Comparison of ENCODE assay signal across 27 cellular contexts in the genomic region with DNA sequence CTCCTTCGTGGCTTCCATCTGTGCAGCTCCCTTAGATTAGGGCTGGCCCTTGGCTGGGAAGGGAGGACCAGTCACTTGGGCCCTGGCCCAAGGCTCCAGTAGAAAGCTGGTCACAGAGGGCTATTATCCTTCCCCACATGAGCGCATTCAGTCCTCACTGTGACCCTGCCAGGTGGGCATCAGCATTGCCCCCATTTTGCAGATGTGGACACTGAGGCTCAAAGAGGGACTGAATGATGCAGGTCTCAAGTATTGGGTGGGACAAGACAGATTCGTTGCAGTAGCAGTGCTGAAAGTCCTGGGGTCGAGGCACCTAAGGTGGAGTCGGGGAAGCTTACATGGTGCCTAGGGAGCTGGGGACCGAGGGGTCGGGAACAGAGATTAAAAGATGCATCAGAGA.
"Had no signal": no experiment of that assay in that cellular context is flagged by ENCODE, and none has a peak within 500 bp of the region (broad histone marks: within the 10 kb centered on the region; RNA-seq: fewer than 3 reads in every experiment).

No MANE protein-coding gene starts in this region.

- ATAC-seq: activated CD4-positive, alpha-beta T cell treated with anti-CD3 and anti-CD28 coated beads for 36 hours; activated CD8-positive, alpha-beta memory T cell treated with anti-CD3 and anti-CD28 coated beads, Interleukin-2, amount 10 ng/mL, durations not matched to agents 7 days and 5 days; activated CD8-positive, alpha-beta T cell treated with anti-CD3 and anti-CD28 coated beads, Interleukin-2, amount 10 ng/mL, durations not matched to agents 7 days and 5 days; activated naive CD4-positive, alpha-beta T cell treated with anti-CD3 and anti-CD28 coated beads, Interleukin-2, amount 50 U/mL, for 72 hours; esophagus mucosa; heart left ventricle; T-helper 17 cell had no signal

- H3K36me3 ChIP-seq: ascending aorta, heart left ventricle had no signal

- DNase-seq: activated CD4-positive, alpha-beta memory T cell treated with anti-CD3 and anti-CD28 coated beads for 36 hours; activated CD4-positive, alpha-beta T cell treated with anti-CD3 and anti-CD28 coated beads for 36 hours; activated CD4-positive, alpha-beta T cell treated with anti-CD3 and anti-CD28 coated beads, Interleukin-2, amount 10 ng/mL, durations not matched to agents 24 days and 14 days; activated CD4-positive, CD25-positive, alpha-beta regulatory T cell; activated CD4-positive, CD25-positive, alpha-beta regulatory T cell treated with anti-CD3 and anti-CD28 coated beads, Interleukin-2, amount 50 U/mL, for 72 hours; activated CD8-positive, alpha-beta memory T cell treated with anti-CD3 and anti-CD28 coated beads, Interleukin-2, amount 10 ng/mL, durations not matched to agents 7 days and 5 days; activated CD8-positive, alpha-beta memory T cell treated with anti-CD3 and anti-CD28 coated beads, Interleukin-2, amount 50 U/mL, for 4 hours; activated CD8-positive, alpha-beta T cell treated with anti-CD3 and anti-CD28 coated beads, Interleukin-2, amount 10 ng/mL, durations not matched to agents 7 days and 5 days; activated gamma-delta T cell; activated naive CD4-positive, alpha-beta T cell; activated naive CD4-positive, alpha-beta T cell treated with anti-CD3 and anti-CD28 coated beads, Interleukin-2, amount 10 ng/mL, durations not matched to agents 7 days and 5 days; activated naive CD8-positive, alpha-beta T cell treated with anti-CD3 and anti-CD28 coated beads, Interleukin-2, amount 10 ng/mL, durations not matched to agents 7 days and 5 days; activated T-cell treated with anti-CD3 and anti-CD28 coated beads, Interleukin-2, amount 50 U/mL, for 1 hour; activated T-cell treated with anti-CD3 and anti-CD28 coated beads, Interleukin-2, amount 50 U/mL, for 48 hours; dorsolateral prefrontal cortex; effector memory CD4-positive, alpha-beta T cell; foreskin fibroblast; T-helper 17 cell; T1000; WERI-Rb-1 had no signal

- H3K27ac ChIP-seq: ascending aorta, coronary artery, dorsolateral prefrontal cortex, heart left ventricle, WERI-Rb-1 had no signal

- FAIRE-seq: bronchial epithelial cell, frontal cortex had no signal

- H3K27me3 ChIP-seq: ascending aorta had no signal

- H3K4me3 ChIP-seq: ascending aorta, coronary artery, dorsolateral prefrontal cortex, heart left ventricle had no signal

- H3K9me3 ChIP-seq: ascending aorta, heart left ventricle had no signal

- H3K4me1 ChIP-seq: ascending aorta, heart left ventricle had no signal
